In the genomic region with DNA sequence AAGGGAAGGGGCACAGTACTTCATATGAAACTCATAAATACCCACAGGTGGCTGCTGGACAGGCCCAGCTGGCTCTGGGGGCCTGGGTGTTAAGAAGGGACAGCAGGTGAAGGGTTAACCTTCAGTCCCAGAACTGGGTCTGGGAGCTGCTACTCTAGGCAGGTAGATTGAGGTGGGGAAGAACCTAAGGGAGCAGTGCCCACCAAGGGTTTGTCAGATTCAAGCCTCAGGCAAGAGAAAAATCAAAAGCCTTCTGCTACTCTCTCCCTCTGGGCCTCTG, we compare ENCODE assay signal across 16 cellular contexts. TPM values are rescaled to one million over a fixed set of nuclear protein-coding genes. Genes with fewer than 3 reads are reported as not detected.
DNase-seq lines count a peak whose midpoint lies in the region; ATAC-seq and TF ChIP-seq lines count a peak whose summit lies in the region.
"Had no signal": no experiment of that assay in that cellular context is flagged by ENCODE, and none has a peak within 500 bp of the region (broad histone marks: within the 10 kb centered on the region; RNA-seq: fewer than 3 reads in every experiment).

No MANE protein-coding gene starts in this region.

- H3K18ac ChIP-seq in IMR-90 (ENCODE audit: low read depth, low read length), result no peak overlapping the region

- POLR2A ChIA-PET in SK-N-SH (lab: Yijun Ruan, JAX), result interaction anchor here (0.7 to 1.8 kb wide), 4 partner anchors 14 to 24 kb away, joined by 3 to 8 read pairs (median 3); no protein-coding TSS in a partner anchor
- POLR2A ChIA-PET in IMR-90 (lab: Charles Lee; ENCODE audit: unreplicated experiment), result interaction anchor here (0.6 to 0.9 kb wide), 5 partner anchors 8 to 442 kb away, joined by 3 to 7 read pairs (median 4); no protein-coding TSS in a partner anchor

- H3K4ac ChIP-seq in IMR-90 (ENCODE audit: low read depth, low read length), result no peak overlapping the region

- no peak for TF ChIP-seq EP300 in SK-N-SH (IDR thresholded peaks at IDR 0.05; ENCODE audit: borderline replicate concordance in 1 of 2, low read depth in 1 of 2, low read length in 1 of 2)

- H3K56ac ChIP-seq in IMR-90 (ENCODE audit: extremely low read depth, insufficient read depth, low read length), result no peak overlapping the region

- H3K79me2 ChIP-seq in SK-N-SH (ENCODE audit: insufficient read depth), result peaks cover 32% of the 10 kb centered on the region
- peaks cover 39% of the 10 kb centered on the region for H3K79me2 ChIP-seq in neural progenitor cell (ENCODE audit: low read depth)

- H3K27me3 ChIP-seq in SK-N-SH (ENCODE audit: insufficient read depth), result no peaks in the 10 kb centered on the region
- no peaks in the 10 kb centered on the region for H3K27me3 ChIP-seq in IMR-90 (ENCODE audit: control insufficient read depth, insufficient read depth, low read length)
- no peaks in the 10 kb centered on the region for H3K27me3 ChIP-seq in neural progenitor cell
- H3K27me3 ChIP-seq: thyroid gland had no signal

- H4K8ac ChIP-seq in IMR-90 (ENCODE audit: low read depth in 2 of 2, low read length in 2 of 2), result no peak overlapping the region

- H3K27ac ChIP-seq in SK-N-SH (ENCODE audit: low read depth in 2 of 2, low read length in 1 of 2), result no peak overlapping the region
- H3K27ac ChIP-seq in IMR-90 (ENCODE audit: insufficient read depth, low read length), result no peak overlapping the region
- peak overlapping the region; percentile 67 for H3K27ac ChIP-seq in neural progenitor cell
- H3K27ac ChIP-seq: thyroid gland had no signal

- no peak overlapping the region for H2BK20ac ChIP-seq in IMR-90 (ENCODE audit: low read depth, low read length)

- H3K4me3 ChIP-seq in SK-N-SH (ENCODE audit: low read depth in 2 of 2, low read length in 1 of 2), result no peak overlapping the region
- H3K4me3 ChIP-seq in IMR-90 (ENCODE audit: insufficient read depth, low read depth, low read length), result no peak overlapping the region
- H3K4me3 ChIP-seq in neural progenitor cell, result no peak overlapping the region
- H3K4me3 ChIP-seq: thyroid gland had no signal

- no peaks in the 10 kb centered on the region for H3K27me3 Mint-ChIP-seq in activated T-helper 2 cell treated with anti-CD3 and anti-CD28 coated beads, Interferon-gamma antibody, Interleukin-2, Interleukin-4, amounts not matched to agents 10 μg/mL and 5 μg/mL and 100 μg/mL, durations not matched to agents 14 hours and 24 hours and 36 hours (ENCODE audit: low read depth)
- H3K27me3 Mint-ChIP-seq in neural progenitor cell (ENCODE audit: insufficient read depth, low read depth), result peaks cover 4% of the 10 kb centered on the region
- H3K27me3 Mint-ChIP-seq: memory B cell had no signal

- TF ChIP-seq RAD21 in SK-N-SH (IDR thresholded peaks at IDR 0.05; ENCODE audit: low read length) (no peak), IMR-90 (IDR thresholded peaks at IDR 0.05; ENCODE audit: low read length) (no peak)

- H3K4me3 Mint-ChIP-seq in activated T-helper 2 cell treated with anti-CD3 and anti-CD28 coated beads, Interferon-gamma antibody, Interleukin-2, Interleukin-4, amounts not matched to agents 10 μg/mL and 5 μg/mL and 100 μg/mL, durations not matched to agents 14 hours and 24 hours and 36 hours (ENCODE audit: low read depth), result no peak overlapping the region
- no peak overlapping the region for H3K4me3 Mint-ChIP-seq in neural progenitor cell
- H3K4me3 Mint-ChIP-seq: memory B cell had no signal

- in situ Hi-C loops in IMR-90 (cut with MboI; ENCODE audit: low sequenced_read_pairs), result no loop called here

- no peak overlapping the region for H2AK5ac ChIP-seq in IMR-90 (ENCODE audit: low read depth, low read length)

- 0 out of 2 replicates have a peak, but pooled peaks cover 6% of the 10 kb centered on the region for H3K9me1 ChIP-seq in IMR-90 (ENCODE audit: insufficient read depth, low read length)

- peaks cover 7 to 48% of the 10 kb centered on the region in 2 experiments; a peak in 3 of 4 replicates for H3K79me1 ChIP-seq in IMR-90 (ENCODE audit: low read depth in 1 of 2, low read length in 2 of 2)

- peak overlapping the region; percentile 12 for H3K27ac Mint-ChIP-seq in activated T-helper 2 cell treated with anti-CD3 and anti-CD28 coated beads, Interferon-gamma antibody, Interleukin-2, Interleukin-4, amounts not matched to agents 10 μg/mL and 5 μg/mL and 100 μg/mL, durations not matched to agents 14 hours and 24 hours and 36 hours
- H3K27ac Mint-ChIP-seq in neural progenitor cell, result no peak overlapping the region
- H3K27ac Mint-ChIP-seq: memory B cell had no signal

- dilution Hi-C loops in IMR-90 (cut with HindIII; ENCODE audit: low sequenced_read_pairs, unreplicated experiment), result no loop called here

- H3K9me2 ChIP-seq in SK-N-SH, result no peaks in the 10 kb centered on the region

- ATAC-seq in SK-N-SH treated with all-trans-retinoic acid at 6 μM for 48 hours, result no peak; the same call in 2 of the 3 replicates
- no peak for ATAC-seq in IMR-90 (ENCODE audit: low read depth)
- no peak for ATAC-seq in GM19324 (IDR thresholded peaks at IDR 0.05; ENCODE audit: low FRiP score, unreplicated experiment)
- ATAC-seq in GM21619 (IDR thresholded peaks at IDR 0.05; ENCODE audit: unreplicated experiment), result no peak

- H4K20me1 ChIP-seq in SK-N-SH (ENCODE audit: insufficient read depth), result peaks cover 45% of the 10 kb centered on the region
- peaks cover 68% of the 10 kb centered on the region for H4K20me1 ChIP-seq in IMR-90 (ENCODE audit: insufficient read depth, low read length)
- peaks cover 56% of the 10 kb centered on the region for H4K20me1 ChIP-seq in neural progenitor cell (ENCODE audit: low read depth)

- TF ChIP-seq CTCF in SK-N-SH (IDR thresholded peaks at IDR 0.05) (no peak), IMR-90 (conservative IDR thresholded peaks at IDR 0.05; ENCODE audit: low read depth, low read length) (no peak), neural progenitor cell (IDR thresholded peaks at IDR 0.05) (no peak)

- H4K91ac ChIP-seq in IMR-90 (ENCODE audit: insufficient read depth, low read depth, low read length), result no peak overlapping the region

- DNase-seq in SK-N-SH, result no peak
- DNase-seq in IMR-90, result no peak
- no peak for DNase-seq in activated T-helper 2 cell treated with anti-CD3 and anti-CD28 coated beads, Interferon-gamma antibody, Interleukin-2, Interleukin-4, amounts not matched to agents 10 μg/mL and 5 μg/mL and 100 μg/mL, durations not matched to agents 14 hours and 24 hours and 36 hours (ENCODE audit: low spot score)
- DNase-seq in neural progenitor cell (ENCODE audit: low spot score), result no peak
- DNase-seq in activated CD4-positive, CD25-positive, alpha-beta regulatory T cell (lab: John Stamatoyannopoulos, UW), result no peak
- DNase-seq: ACHN, NCI-H1417 treated with DMSO at 0.1 percent for 48 hours, NCI-H510A treated with DMSO at 0.1 percent for 48 hours, SHP77, thyroid gland had no signal

- H2BK15ac ChIP-seq in IMR-90 (ENCODE audit: low read depth, low read length), result no peak overlapping the region

- H3K9me3 Mint-ChIP-seq in activated T-helper 2 cell treated with anti-CD3 and anti-CD28 coated beads, Interferon-gamma antibody, Interleukin-2, Interleukin-4, amounts not matched to agents 10 μg/mL and 5 μg/mL and 100 μg/mL, durations not matched to agents 14 hours and 24 hours and 36 hours, result no peaks in the 10 kb centered on the region
- H3K9me3 Mint-ChIP-seq in neural progenitor cell, result no peaks in the 10 kb centered on the region
- H3K9me3 Mint-ChIP-seq: memory B cell had no signal

- CTCF ChIA-PET in SK-N-SH (lab: Yijun Ruan, JAX) (no interaction called here), IMR-90 (lab: Yijun Ruan, JAX) (no interaction called here)

- no peak overlapping the region for H4K5ac ChIP-seq in IMR-90 (ENCODE audit: low read depth, low read length)

- H2AK9ac ChIP-seq in IMR-90 (replicated peaks; ENCODE audit: low read depth, low read length, poor library complexity), result peak overlapping the region; percentile 44

- H3K4me1 Mint-ChIP-seq in activated T-helper 2 cell treated with anti-CD3 and anti-CD28 coated beads, Interferon-gamma antibody, Interleukin-2, Interleukin-4, amounts not matched to agents 10 μg/mL and 5 μg/mL and 100 μg/mL, durations not matched to agents 14 hours and 24 hours and 36 hours (ENCODE audit: low read depth), result peaks cover 18% of the 10 kb centered on the region
- peaks cover 35% of the 10 kb centered on the region for H3K4me1 Mint-ChIP-seq in neural progenitor cell

- H3K4me2 ChIP-seq in SK-N-SH (no peak overlapping the region), IMR-90 (ENCODE audit: low read depth, low read length) (no peak overlapping the region), neural progenitor cell (no peak overlapping the region)

- H3K4me1 ChIP-seq in SK-N-SH (ENCODE audit: control insufficient read depth in 1 of 2, insufficient read depth in 2 of 2, low read depth in 1 of 2, low read length in 1 of 2) (peaks cover 21 to 23% of the 10 kb centered on the region in 2 experiments; a peak in 3 of 4 replicates), IMR-90 (ENCODE audit: control insufficient read depth, insufficient read depth, low read length) (peaks cover 10% of the 10 kb centered on the region), neural progenitor cell (peaks cover 24% of the 10 kb centered on the region)

- H2AFZ ChIP-seq in SK-N-SH (ENCODE audit: low read depth) (no peak overlapping the region), IMR-90 (replicated peaks; ENCODE audit: low read length, poor library complexity) (no peak overlapping the region), neural progenitor cell (replicated peaks) (no peak overlapping the region)

- no peak for TF ChIP-seq POLR2A in IMR-90 (IDR thresholded peaks at IDR 0.05; ENCODE audit: low read depth, low read length)

- H3K36me3 ChIP-seq in SK-N-SH (replicated peaks in 1 of 2; ENCODE audit: control insufficient read depth in 1 of 2, insufficient read depth in 2 of 2, low read length in 1 of 2) (peaks cover 28 to 35% of the 10 kb centered on the region in 2 experiments), IMR-90 (ENCODE audit: control insufficient read depth, insufficient read depth, low read length) (peaks cover 66% of the 10 kb centered on the region), neural progenitor cell (no peaks in the 10 kb centered on the region)

- H2BK5ac ChIP-seq in IMR-90 (ENCODE audit: low read depth, low read length, poor library complexity, severe bottlenecking), result no peak overlapping the region

- H3K9me3 ChIP-seq in SK-N-SH, result no peaks in the 10 kb centered on the region
- H3K9me3 ChIP-seq in IMR-90 (ENCODE audit: control insufficient read depth, insufficient read depth, low read length), result no peaks in the 10 kb centered on the region
- H3K9me3 ChIP-seq in neural progenitor cell (ENCODE audit: low read depth), result no peaks in the 10 kb centered on the region
- H3K9me3 ChIP-seq: thyroid gland had no signal

- H3K9ac ChIP-seq in SK-N-SH (no peak overlapping the region), IMR-90 (ENCODE audit: low read depth, low read length) (no peak overlapping the region), neural progenitor cell (no peak overlapping the region)

- intact Hi-C loops in IMR-90 (cut with micrococcal nuclease), result no loop called here
- intact Hi-C loops in activated T-helper 2 cell treated with anti-CD3 and anti-CD28 coated beads, Interferon-gamma antibody, Interleukin-2, Interleukin-4, amounts not matched to agents 10 μg/mL and 5 μg/mL and 100 μg/mL, durations not matched to agents 14 hours and 24 hours and 36 hours (cut with micrococcal nuclease), result no loop called here

- H3K36me3 Mint-ChIP-seq in activated T-helper 2 cell treated with anti-CD3 and anti-CD28 coated beads, Interferon-gamma antibody, Interleukin-2, Interleukin-4, amounts not matched to agents 10 μg/mL and 5 μg/mL and 100 μg/mL, durations not matched to agents 14 hours and 24 hours and 36 hours (ENCODE audit: low read depth), result peaks cover 46% of the 10 kb centered on the region
- peaks cover 29% of the 10 kb centered on the region for H3K36me3 Mint-ChIP-seq in neural progenitor cell

- H2BK120ac ChIP-seq in IMR-90 (ENCODE audit: low read depth, low read length), result no peak overlapping the region

- H3F3A ChIP-seq in SK-N-SH (replicated peaks; ENCODE audit: insufficient read depth), result peaks cover 45% of the 10 kb centered on the region
- peaks cover 74% of the 10 kb centered on the region for H3F3A ChIP-seq in neural progenitor cell (ENCODE audit: low read depth)

- no peak overlapping the region for H3K14ac ChIP-seq in IMR-90 (replicated peaks; ENCODE audit: low read depth, low read length)

- no peak overlapping the region for H3K23ac ChIP-seq in IMR-90 (ENCODE audit: low read depth, low read length)

- BruUV-seq in IMR-90 (replicated peaks; lab: Mats Ljungman, UMichigan), result no TSS peak

RNA-seq across cellular contexts. Expression of a gene that starts 5.6 kb away (rescaled TPM):
- polyA plus RNA-seq in SK-N-SH (2012; rRNA removed), result 2,393 and 3,548 TPM in 2 replicates
- 2,837 and 3,167 TPM in 2 replicates for polyA plus RNA-seq in SK-N-SH (2012; cell fraction: cytosol; rRNA removed)
- polyA plus RNA-seq in SK-N-SH (2012; cell fraction: nucleus; rRNA removed), result 1,325 and 1,532 TPM in 2 replicates
- total RNA-seq in IMR-90 (2012; rRNA removed), result 1,746 and 2,310 TPM in 2 replicates
- polyA plus RNA-seq in IMR-90 (2012; rRNA removed), result 3,153 and 3,261 TPM in 2 replicates
- polyA plus RNA-seq in IMR-90 (2012; cell fraction: cytosol; rRNA removed), result 1,705 and 1,838 TPM in 2 replicates
- polyA plus RNA-seq in IMR-90 (2012; cell fraction: nucleus; rRNA removed; ENCODE audit: low replicate concordance), result 1,133 and 1,323 TPM in 2 replicates
- 1,727 and 1,773 TPM in 2 replicates for total RNA-seq in activated T-helper 2 cell treated with anti-CD3 and anti-CD28 coated beads, Interferon-gamma antibody, Interleukin-2, Interleukin-4, amounts not matched to agents 10 μg/mL and 5 μg/mL and 100 μg/mL, durations not matched to agents 14 hours and 24 hours and 36 hours
- total RNA-seq in neural progenitor cell (ENCODE audit: low replicate concordance), result 2,002 and 2,026 TPM in 2 replicates

RNA-seq across cellular contexts. Expression of a gene that starts 21.7 kb away (rescaled TPM):
- polyA plus RNA-seq in SK-N-SH (2012; rRNA removed) (5.8 and 6.5 TPM in 2 replicates), IMR-90 (2012; rRNA removed) (6.8 and 7.1 TPM in 2 replicates)
- 4.0 and 5.4 TPM in 2 replicates for polyA plus RNA-seq in SK-N-SH (2012; cell fraction: cytosol; rRNA removed)
- 6.0 and 6.1 TPM in 2 replicates for polyA plus RNA-seq in SK-N-SH (2012; cell fraction: nucleus; rRNA removed)
- total RNA-seq in IMR-90 (2012; rRNA removed) (7.5 and 9.1 TPM in 2 replicates), neural progenitor cell (ENCODE audit: low replicate concordance) (9.3 and 23.9 TPM in 2 replicates)
- 4.5 and 6.8 TPM in 2 replicates for polyA plus RNA-seq in IMR-90 (2012; cell fraction: cytosol; rRNA removed)
- 5.0 and 6.6 TPM in 2 replicates for polyA plus RNA-seq in IMR-90 (2012; cell fraction: nucleus; rRNA removed; ENCODE audit: low replicate concordance)
- total RNA-seq in activated T-helper 2 cell treated with anti-CD3 and anti-CD28 coated beads, Interferon-gamma antibody, Interleukin-2, Interleukin-4, amounts not matched to agents 10 μg/mL and 5 μg/mL and 100 μg/mL, durations not matched to agents 14 hours and 24 hours and 36 hours, result 20.6 and 21.1 TPM in 2 replicates

RNA-seq across cellular contexts. Expression of a gene that starts 23.1 kb away (rescaled TPM):
- polyA plus RNA-seq in SK-N-SH (2012; rRNA removed) (5.2 and 7.1 TPM in 2 replicates), IMR-90 (2012; rRNA removed) (25.0 and 28.0 TPM in 2 replicates)
- polyA plus RNA-seq in SK-N-SH (2012; cell fraction: cytosol; rRNA removed), result 3.6 and 6.1 TPM in 2 replicates
- polyA plus RNA-seq in SK-N-SH (2012; cell fraction: nucleus; rRNA removed), result 16.1 and 20.1 TPM in 2 replicates
- total RNA-seq in IMR-90 (2012; rRNA removed) (5.0 and 5.2 TPM in 2 replicates), neural progenitor cell (ENCODE audit: low replicate concordance) (9.7 and 23.5 TPM in 2 replicates)
- polyA plus RNA-seq in IMR-90 (2012; cell fraction: cytosol; rRNA removed), result 16.6 and 30.2 TPM in 2 replicates
- polyA plus RNA-seq in IMR-90 (2012; cell fraction: nucleus; rRNA removed; ENCODE audit: low replicate concordance), result 49.5 and 83.0 TPM in 2 replicates
- total RNA-seq in activated T-helper 2 cell treated with anti-CD3 and anti-CD28 coated beads, Interferon-gamma antibody, Interleukin-2, Interleukin-4, amounts not matched to agents 10 μg/mL and 5 μg/mL and 100 μg/mL, durations not matched to agents 14 hours and 24 hours and 36 hours, result 1.8 and 2.0 TPM in 2 replicates

RNA-seq across cellular contexts. Expression of a gene that starts 38.9 kb away (rescaled TPM):
- polyA plus RNA-seq in SK-N-SH (2012; rRNA removed) (not detected in 2 replicates), IMR-90 (2012; rRNA removed) (not detected in 2 replicates)
- not detected in 2 replicates for polyA plus RNA-seq in SK-N-SH (2012; cell fraction: cytosol; rRNA removed)
- polyA plus RNA-seq in SK-N-SH (2012; cell fraction: nucleus; rRNA removed), result not detected in 2 replicates
- total RNA-seq in IMR-90 (2012; rRNA removed) (not detected in 2 replicates), neural progenitor cell (ENCODE audit: low replicate concordance) (0.46 TPM in 1 of 2 replicates, not detected in the other)
- not detected in 2 replicates for polyA plus RNA-seq in IMR-90 (2012; cell fraction: cytosol; rRNA removed)
- not detected in 2 replicates for polyA plus RNA-seq in IMR-90 (2012; cell fraction: nucleus; rRNA removed; ENCODE audit: low replicate concordance)
- total RNA-seq in activated T-helper 2 cell treated with anti-CD3 and anti-CD28 coated beads, Interferon-gamma antibody, Interleukin-2, Interleukin-4, amounts not matched to agents 10 μg/mL and 5 μg/mL and 100 μg/mL, durations not matched to agents 14 hours and 24 hours and 36 hours, result not detected in 2 replicates
- total RNA-seq: fibroblast of villous mesenchyme, osteoblast, thyroid gland had no signal
